ENCODE assay signal across 8 cellular contexts in the genomic region with DNA sequence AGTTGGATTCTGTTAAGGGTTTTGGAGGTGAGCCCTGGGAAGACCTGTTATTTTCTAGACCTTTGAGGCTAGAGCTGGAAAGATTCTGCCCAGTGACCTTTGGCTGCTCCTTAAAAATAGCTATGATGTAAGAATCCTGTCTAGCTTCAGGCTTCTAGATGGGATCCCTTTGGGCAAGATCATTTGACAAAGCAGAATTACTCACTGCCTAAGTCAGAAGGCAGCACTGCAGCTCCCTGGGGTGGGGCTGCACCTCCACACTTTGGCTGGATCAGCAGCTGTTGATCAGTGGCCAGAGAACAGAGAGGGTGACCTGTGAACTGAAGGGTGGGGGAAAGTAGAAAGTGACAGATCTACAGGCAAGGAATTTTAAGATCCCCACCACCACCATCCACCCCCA.
DNase-seq lines count a peak whose midpoint lies in the region; ATAC-seq and TF ChIP-seq lines count a peak whose summit lies in the region.

No MANE protein-coding gene starts in this region.

- TF ChIP-seq CTCF in HFF-Myc (IDR thresholded peaks at IDR 0.05; ENCODE audit: low read depth, low read length, missing control alignments) (no peak), astrocyte of the spinal cord (IDR thresholded peaks at IDR 0.05; ENCODE audit: low read depth, low read length) (no peak), hepatocyte (IDR thresholded peaks at IDR 0.05; ENCODE audit: poor library complexity) (no peak), spleen (IDR thresholded peaks at IDR 0.05 in 8 of 11, conservative IDR thresholded peaks at IDR 0.05 in 3 of 11) (no peak), GM13976 (IDR thresholded peaks at IDR 0.05; ENCODE audit: borderline replicate concordance, control extremely low read depth, extremely low read depth, insufficient read depth, missing control alignments) (no peak)

- H3K4me3 ChIP-seq in HFF-Myc (replicated peaks; ENCODE audit: low read depth, low read length) (no peak overlapping the region), astrocyte of the spinal cord (ENCODE audit: low read depth, low read length) (no peak overlapping the region), hepatocyte (no peak overlapping the region), spleen (no peak overlapping the region)

- in situ Hi-C loops in astrocyte of the spinal cord (cut with HindIII; ENCODE audit: low sequenced_read_pairs) = no loop called here
- in situ Hi-C loops in GM13976 (cut with MboI; ENCODE audit: low sequenced_read_pairs, unreplicated experiment) = no loop called here

- H3K27me3 ChIP-seq in hepatocyte (no peaks in the 10 kb centered on the region), spleen (replicated peaks in 1 of 7) (peaks cover 0 to 27% (median 0%) of the 10 kb centered on the region in 7 donors)

- TF ChIP-seq POLR2A in spleen (IDR thresholded peaks at IDR 0.05) = no peak

- ATAC-seq in GM21825 (IDR thresholded peaks at IDR 0.05; ENCODE audit: unreplicated experiment) = no peak
- no peak for ATAC-seq in HG03175 (IDR thresholded peaks at IDR 0.05; ENCODE audit: unreplicated experiment)

- H3K9me3 ChIP-seq in hepatocyte (ENCODE audit: low read depth) (no peaks in the 10 kb centered on the region), spleen (no peaks in the 10 kb centered on the region)

- peak; percentile 39 for DNase-seq in HFF-Myc (ENCODE audit: extremely low read depth, low read depth)
- DNase-seq in astrocyte of the spinal cord (ENCODE audit: low read depth, low spot score) = peak; percentile 82
- peak; percentile 36 for DNase-seq in hepatocyte (ENCODE audit: low spot score)
- peak; percentile 92 for DNase-seq in stromal cell of bone marrow (ENCODE audit: low read depth)
- no peak for DNase-seq in spleen
- no peak for DNase-seq in GM13976 (ENCODE audit: low spot score)

- no peaks in the 10 kb centered on the region for H4K20me1 ChIP-seq in hepatocyte (ENCODE audit: insufficient read depth, poor library complexity, severe bottlenecking)

- no peak overlapping the region for H2AFZ ChIP-seq in hepatocyte

- no peak overlapping the region for H3K4me2 ChIP-seq in hepatocyte

- no peaks in the 10 kb centered on the region for H3K9me2 ChIP-seq in hepatocyte (replicated peaks; ENCODE audit: insufficient read depth)

- intact Hi-C loops in spleen (cut with DNase I; ENCODE audit: low total_unique reads) = no loop called here

- no peaks in the 10 kb centered on the region for H3K36me3 ChIP-seq in hepatocyte (replicated peaks; ENCODE audit: insufficient read depth, low read depth)
- H3K36me3 ChIP-seq in spleen = no peaks in the 10 kb centered on the region

- H3K4me1 ChIP-seq in hepatocyte (ENCODE audit: insufficient read depth) = peaks cover 13% of the 10 kb centered on the region
- H3K4me1 ChIP-seq in spleen = peaks cover 0 to 3% (median 0%) of the 10 kb centered on the region in 6 donors

- H3K79me2 ChIP-seq in hepatocyte = peaks cover 7% of the 10 kb centered on the region

- H3K27ac ChIP-seq in hepatocyte (peak overlapping the region; percentile 57), spleen (no peak overlapping the region)

Comparison
In these comparisons a context has a peak if more than half of its experiments do, and no peak if none do; other contexts are left out.
1. DNase-seq: peak in HFF-Myc (single experiment), astrocyte of the spinal cord (single experiment), hepatocyte (single experiment) and stromal cell of bone marrow (single experiment); none in spleen (single experiment) and GM13976 (single experiment).